19 cellular contexts compared by ENCODE assay signal in the genomic region with DNA sequence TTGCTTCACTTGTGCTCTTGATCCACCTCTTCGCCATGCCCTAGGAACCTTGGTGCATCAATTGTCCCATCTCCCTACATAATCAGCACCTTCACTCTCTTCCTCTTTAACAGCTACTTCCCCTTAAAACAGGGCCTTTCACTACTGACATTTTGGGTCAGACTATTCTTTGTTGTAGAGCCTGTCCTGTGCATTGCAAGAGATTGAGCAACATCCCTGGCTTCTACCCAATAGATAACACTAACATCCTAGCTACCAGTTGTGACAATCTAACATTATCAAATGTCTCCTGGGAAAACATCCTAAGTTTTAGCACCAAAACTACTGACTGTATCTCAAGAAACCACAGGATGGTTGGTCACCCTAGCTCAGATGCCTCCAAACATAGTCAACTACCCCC.
"Had no signal": no experiment of that assay in that cellular context is flagged by ENCODE, and none has a peak within 500 bp of the region (broad histone marks: within the 10 kb centered on the region; RNA-seq: fewer than 3 reads in every experiment).

No MANE protein-coding gene starts in this region.

- H3K4me3 Mint-ChIP-seq: activated CD4-positive, alpha-beta T cell treated with anti-CD3 and anti-CD28 coated beads for 36 hours; activated CD8-positive, alpha-beta T cell treated with anti-CD3 and anti-CD28 coated beads for 36 hours; activated naive CD8-positive, alpha-beta T cell treated with anti-CD3 and anti-CD28 coated beads, Interleukin-2, amount 50 U/mL, for 24 hours; T-helper 17 cell had no signal

- H3K27ac Mint-ChIP-seq: activated CD4-positive, alpha-beta T cell treated with anti-CD3 and anti-CD28 coated beads for 36 hours; activated CD8-positive, alpha-beta T cell treated with anti-CD3 and anti-CD28 coated beads for 36 hours; activated naive CD8-positive, alpha-beta T cell treated with anti-CD3 and anti-CD28 coated beads, Interleukin-2, amount 50 U/mL, for 24 hours; T-helper 17 cell had no signal

- FAIRE-seq: urothelium cell line had no signal

- H2AFZ ChIP-seq: parathyroid adenoma had no signal

- H3K4me3 ChIP-seq: ascending aorta, coronary artery, lung, skin epidermis, stomach had no signal

- H3K9me3 Mint-ChIP-seq: activated CD8-positive, alpha-beta T cell treated with anti-CD3 and anti-CD28 coated beads for 36 hours; activated naive CD8-positive, alpha-beta T cell treated with anti-CD3 and anti-CD28 coated beads, Interleukin-2, amount 50 U/mL, for 24 hours had no signal

- H3K27ac ChIP-seq: ascending aorta, coronary artery, parathyroid adenoma, skin epidermis, stomach, VCaP had no signal

- ATAC-seq: activated CD4-positive, alpha-beta T cell treated with anti-CD3 and anti-CD28 coated beads for 36 hours; activated CD8-positive, alpha-beta T cell treated with anti-CD3 and anti-CD28 coated beads for 36 hours; activated naive CD8-positive, alpha-beta T cell treated with anti-CD3 and anti-CD28 coated beads, Interleukin-2, amount 50 U/mL, for 24 hours; T-helper 17 cell had no signal

- H3K4me1 ChIP-seq: parathyroid adenoma had no signal

- H3K9ac ChIP-seq: parathyroid adenoma had no signal

- H3K4me1 Mint-ChIP-seq: activated CD4-positive, alpha-beta T cell treated with anti-CD3 and anti-CD28 coated beads for 36 hours; activated naive CD8-positive, alpha-beta T cell treated with anti-CD3 and anti-CD28 coated beads, Interleukin-2, amount 50 U/mL, for 24 hours; T-helper 17 cell had no signal

- DNase-seq: activated CD4-positive, alpha-beta T cell treated with anti-CD3 and anti-CD28 coated beads for 36 hours; activated CD8-positive, alpha-beta memory T cell treated with anti-CD3 and anti-CD28 coated beads, Interleukin-2, amount 50 U/mL, for 48 hours; activated CD8-positive, alpha-beta T cell treated with anti-CD3 and anti-CD28 coated beads for 36 hours; activated naive CD4-positive, alpha-beta T cell; activated naive CD8-positive, alpha-beta T cell treated with anti-CD3 and anti-CD28 coated beads, Interleukin-2, amount 50 U/mL, for 24 hours; effector memory CD4-positive, alpha-beta T cell; hippocampal formation; kidney glomerular epithelial cell; midbrain; stimulated activated CD4-positive, alpha-beta T cell treated with anti-CD3 and anti-CD28 coated beads, Interleukin-4, amount 100 ng/mL, for 4 hours; stomach; T-helper 17 cell had no signal

- H3K79me2 ChIP-seq: parathyroid adenoma had no signal

- H3K9me3 ChIP-seq: ascending aorta, stomach had no signal

- H3K27me3 Mint-ChIP-seq: activated CD8-positive, alpha-beta T cell treated with anti-CD3 and anti-CD28 coated beads for 36 hours; activated naive CD8-positive, alpha-beta T cell treated with anti-CD3 and anti-CD28 coated beads, Interleukin-2, amount 50 U/mL, for 24 hours had no signal

- H3K36me3 ChIP-seq: ascending aorta, stomach had no signal

- H3K27me3 ChIP-seq: ascending aorta, stomach had no signal
